ENCODE assay signal across 15 cellular contexts in genomic region chr18:50850307-50850706, GRCh38. TPM values are rescaled to one million over a fixed set of nuclear protein-coding genes. Genes with fewer than 3 reads are reported as not detected.
A peak's percentile ranks its signal among the peaks of the same experiment; 100 is the strongest.
DNase-seq lines count a peak whose midpoint lies in the region; ATAC-seq and TF ChIP-seq lines count a peak whose summit lies in the region.
"Had no signal": no experiment of that assay in that cellular context is flagged by ENCODE, and none has a peak within 500 bp of the region (broad histone marks: within the 10 kb centered on the region; RNA-seq: fewer than 3 reads in every experiment).

No MANE protein-coding gene starts in this region.

- ATAC-seq in mucosa of descending colon: no peak
- ATAC-seq: A549; CD8-positive, alpha-beta T cell had no signal

- H3K4me3 Mint-ChIP-seq in activated naive CD4-positive, alpha-beta T cell treated with anti-CD3 and anti-CD28 coated beads, Interleukin-2, amount 50 U/mL, for 24 hours: no peak overlapping the region
- H3K4me3 Mint-ChIP-seq in nephron progenitor cell: no peak overlapping the region
- H3K4me3 Mint-ChIP-seq: B cell; CD4-positive, alpha-beta T cell; CD8-positive, alpha-beta T cell had no signal

- TF ChIP-seq CTCF in nephron progenitor cell (IDR thresholded peaks at IDR 0.05) (no peak), mucosa of descending colon (IDR thresholded peaks at IDR 0.05) (no peak)

- no peak for DNase-seq in activated naive CD4-positive, alpha-beta T cell (lab: John Stamatoyannopoulos, UW)
- no peak for DNase-seq in nephron progenitor cell
- DNase-seq in mucosa of descending colon: no peak
- no peak for DNase-seq in effector CD8-positive, alpha-beta T cell (lab: John Stamatoyannopoulos, UW)
- DNase-seq: AML-193; Caco-2; Calu3; CD4-positive, alpha-beta T cell; CD8-positive, alpha-beta T cell; DMS79 treated with DMSO at 0.1 percent for 48 hours; GF-D8 had no signal

- peaks cover 3% of the 10 kb centered on the region for H3K4me1 ChIP-seq in mucosa of descending colon (ENCODE audit: low read depth)

- peaks cover 2% of the 10 kb centered on the region for H3K27me3 Mint-ChIP-seq in activated naive CD4-positive, alpha-beta T cell treated with anti-CD3 and anti-CD28 coated beads, Interleukin-2, amount 50 U/mL, for 24 hours
- peaks cover 7% of the 10 kb centered on the region for H3K27me3 Mint-ChIP-seq in nephron progenitor cell (ENCODE audit: low read depth, poor library complexity)

- H3K27ac Mint-ChIP-seq in activated naive CD4-positive, alpha-beta T cell treated with anti-CD3 and anti-CD28 coated beads, Interleukin-2, amount 50 U/mL, for 24 hours: peak overlapping the region; percentile 63
- H3K27ac Mint-ChIP-seq in nephron progenitor cell: peak overlapping the region; percentile 38
- H3K27ac Mint-ChIP-seq: B cell; CD4-positive, alpha-beta T cell; CD8-positive, alpha-beta T cell had no signal

- H3K9me3 ChIP-seq in mucosa of descending colon: no peaks in the 10 kb centered on the region
- H3K9me3 ChIP-seq: A549; BLaER1 treated with 17β-estradiol and CSF1 and Interleukin-3, amounts not matched to agents 10 nM and 100 nM; Caco-2 had no signal

- peaks cover 2% of the 10 kb centered on the region for H3K36me3 Mint-ChIP-seq in activated naive CD4-positive, alpha-beta T cell treated with anti-CD3 and anti-CD28 coated beads, Interleukin-2, amount 50 U/mL, for 24 hours
- no peaks in the 10 kb centered on the region for H3K36me3 Mint-ChIP-seq in nephron progenitor cell (ENCODE audit: low read depth)
- H3K36me3 Mint-ChIP-seq: CD8-positive, alpha-beta T cell had no signal

- intact Hi-C loops in mucosa of descending colon (cut with DNase I, micrococcal nuclease): no loop called here

- H3K4me3 ChIP-seq in mucosa of descending colon: no peak overlapping the region
- H3K4me3 ChIP-seq: A549; BLaER1 treated with 17β-estradiol and CSF1 and Interleukin-3, amounts not matched to agents 10 nM and 100 nM had no signal

- no peaks in the 10 kb centered on the region for H3K4me1 Mint-ChIP-seq in activated naive CD4-positive, alpha-beta T cell treated with anti-CD3 and anti-CD28 coated beads, Interleukin-2, amount 50 U/mL, for 24 hours
- H3K4me1 Mint-ChIP-seq in nephron progenitor cell: peaks cover 28% of the 10 kb centered on the region
- H3K4me1 Mint-ChIP-seq: B cell had no signal

- H3K36me3 ChIP-seq in mucosa of descending colon (ENCODE audit: low read depth): no peaks in the 10 kb centered on the region
- H3K36me3 ChIP-seq: BLaER1 treated with 17β-estradiol and CSF1 and Interleukin-3, amounts not matched to agents 10 nM and 100 nM had no signal

- H3K9me3 Mint-ChIP-seq in activated naive CD4-positive, alpha-beta T cell treated with anti-CD3 and anti-CD28 coated beads, Interleukin-2, amount 50 U/mL, for 24 hours: no peaks in the 10 kb centered on the region
- peaks cover 5% of the 10 kb centered on the region for H3K9me3 Mint-ChIP-seq in nephron progenitor cell
- H3K9me3 Mint-ChIP-seq: CD8-positive, alpha-beta T cell had no signal

RNA-seq across cellular contexts. Expression of gene ME2, which starts 28.6 kb away (rescaled TPM):
- 10 to 100 TPM; 64.2 to 85.2 (median 74.6) TPM for total RNA-seq in mucosa of descending colon

RNA-seq across cellular contexts. Expression of gene MRO, which starts 30.5 kb away (rescaled TPM):
- total RNA-seq in mucosa of descending colon: under 1 TPM; 0.23 to 0.48 (median 0.28) TPM
- total RNA-seq: B cell; Caco-2; Calu3; CD4-positive, alpha-beta T cell; CD8-positive, alpha-beta T cell had no signal
